Comparison of ENCODE assay signal across 37 cellular contexts in genomic region chr9:35593581-35593980, GRCh38. TPM values are rescaled to one million over a fixed set of nuclear protein-coding genes. Genes with fewer than 3 reads are reported as not detected.
"Had no signal": no experiment of that assay in that cellular context is flagged by ENCODE, and none has a peak within 500 bp of the region (broad histone marks: within the 10 kb centered on the region; RNA-seq: fewer than 3 reads in every experiment).

No MANE protein-coding gene starts in this region.

- H3K27me3 ChIP-seq: adrenal gland, body of pancreas, brain microvascular endothelial cell, breast epithelium had no signal

- H3K4me3 ChIP-seq: adrenal gland, body of pancreas, breast epithelium had no signal

- FAIRE-seq: astrocyte, TTC549 had no signal

- H3K36me3 ChIP-seq: adrenal gland, brain microvascular endothelial cell, breast epithelium had no signal

- H3K27me3 Mint-ChIP-seq: activated B cell treated with CpG ODN at 0.5 μM for 24 hours; activated CD4-positive, alpha-beta memory T cell treated with anti-CD3 and anti-CD28 coated beads for 36 hours; activated CD4-positive, alpha-beta T cell treated with anti-CD3 and anti-CD28 coated beads, Interleukin-2, amount 10 ng/mL, durations not matched to agents 24 days and 14 days; activated CD8-positive, alpha-beta T cell treated with anti-CD3 and anti-CD28 coated beads for 36 hours; activated naive CD8-positive, alpha-beta T cell treated with anti-CD3 and anti-CD28 coated beads for 36 hours; activated T-helper 17 cell treated with anti-CD3 and anti-CD28 coated beads, Interleukin-2, amount 50 U/mL, for 72 hours had no signal

- ATAC-seq: activated CD8-positive, alpha-beta T cell treated with anti-CD3 and anti-CD28 coated beads for 36 hours; activated naive CD4-positive, alpha-beta T cell treated with anti-CD3 and anti-CD28 coated beads, Interleukin-2, amount 50 U/mL, for 72 hours; activated T-cell treated with anti-CD3 and anti-CD28 coated beads, Interleukin-2, amount 50 U/mL, for 4 hours; activated T-cell treated with anti-CD3 and anti-CD28 coated beads, Interleukin-2, amount 50 U/mL, for 72 hours; activated T-helper 17 cell treated with anti-CD3 and anti-CD28 coated beads, Interleukin-2, amount 50 U/mL, for 72 hours; body of pancreas had no signal

- H3K4me1 ChIP-seq: adrenal gland, body of pancreas, breast epithelium had no signal

- H3K4me1 Mint-ChIP-seq: activated CD4-positive, alpha-beta T cell treated with anti-CD3 and anti-CD28 coated beads, Interleukin-2, amount 10 ng/mL, durations not matched to agents 24 days and 14 days; activated naive CD8-positive, alpha-beta T cell treated with anti-CD3 and anti-CD28 coated beads for 36 hours; activated T-helper 17 cell treated with anti-CD3 and anti-CD28 coated beads, Interleukin-2, amount 50 U/mL, for 72 hours had no signal

- H3K27ac Mint-ChIP-seq: activated B cell treated with CpG ODN at 0.5 μM for 24 hours; activated CD4-positive, alpha-beta memory T cell treated with anti-CD3 and anti-CD28 coated beads for 36 hours; activated CD4-positive, alpha-beta T cell treated with anti-CD3 and anti-CD28 coated beads, Interleukin-2, amount 10 ng/mL, durations not matched to agents 24 days and 14 days; activated CD8-positive, alpha-beta T cell treated with anti-CD3 and anti-CD28 coated beads for 36 hours; activated naive CD4-positive, alpha-beta T cell treated with anti-CD3 and anti-CD28 coated beads for 36 hours; activated naive CD4-positive, alpha-beta T cell treated with anti-CD3 and anti-CD28 coated beads, Interleukin-2, amount 50 U/mL, for 72 hours; activated naive CD8-positive, alpha-beta T cell treated with anti-CD3 and anti-CD28 coated beads for 36 hours; activated T-cell treated with anti-CD3 and anti-CD28 coated beads, Interleukin-2, amount 50 U/mL, for 72 hours; activated T-helper 1 cell treated with anti-CD3 and anti-CD28 coated beads, Interleukin-12 subunit alpha, Interleukin-12 subunit beta, Interleukin-2, Interleukin-4 antibody, amounts not matched to agents 30 ng/mL and 10 ng/mL and 1 ng/mL, durations not matched to agents 14 hours and 24 hours and 36 hours; activated T-helper 17 cell treated with anti-CD3 and anti-CD28 coated beads, Interleukin-2, amount 50 U/mL, for 72 hours; T-helper 2 cell treated with Interferon-gamma antibody and Interleukin-4, amounts not matched to agents 5 μg/mL and 100 μg/mL, for 36 hours had no signal

- H3K27ac ChIP-seq: adrenal gland, body of pancreas, brain microvascular endothelial cell, breast epithelium, VCaP had no signal

- H3K4me3 Mint-ChIP-seq: activated B cell treated with CpG ODN at 0.5 μM for 24 hours; activated CD4-positive, alpha-beta memory T cell treated with anti-CD3 and anti-CD28 coated beads for 36 hours; activated CD4-positive, alpha-beta T cell treated with anti-CD3 and anti-CD28 coated beads, Interleukin-2, amount 10 ng/mL, durations not matched to agents 24 days and 14 days; activated CD8-positive, alpha-beta T cell treated with anti-CD3 and anti-CD28 coated beads for 36 hours; activated naive CD4-positive, alpha-beta T cell treated with anti-CD3 and anti-CD28 coated beads for 36 hours; activated naive CD8-positive, alpha-beta T cell treated with anti-CD3 and anti-CD28 coated beads for 36 hours; activated T-cell treated with anti-CD3 and anti-CD28 coated beads, Interleukin-2, amount 50 U/mL, for 4 hours; activated T-cell treated with anti-CD3 and anti-CD28 coated beads, Interleukin-2, amount 50 U/mL, for 72 hours; activated T-helper 1 cell treated with anti-CD3 and anti-CD28 coated beads, Interleukin-12 subunit alpha, Interleukin-12 subunit beta, Interleukin-2, Interleukin-4 antibody, amounts not matched to agents 30 ng/mL and 10 ng/mL and 1 ng/mL, durations not matched to agents 14 hours and 24 hours and 36 hours; activated T-helper 17 cell treated with anti-CD3 and anti-CD28 coated beads, Interleukin-2, amount 50 U/mL, for 72 hours; T-helper 2 cell treated with Interferon-gamma antibody and Interleukin-4, amounts not matched to agents 5 μg/mL and 100 μg/mL, for 36 hours had no signal

- DNase-seq: activated B cell treated with CpG ODN at 0.5 μM for 24 hours; activated CD4-positive, alpha-beta memory T cell treated with anti-CD3 and anti-CD28 coated beads for 36 hours; activated CD4-positive, alpha-beta T cell treated with anti-CD3 and anti-CD28 coated beads for 4 hours; activated CD4-positive, alpha-beta T cell treated with anti-CD3 and anti-CD28 coated beads, Interleukin-2, amount 10 ng/mL, durations not matched to agents 24 days and 14 days; activated CD4-positive, alpha-beta T cell treated with anti-CD3 and anti-CD28 coated beads, Interleukin-2, amount 50 U/mL, for 1 hour; activated CD4-positive, alpha-beta T cell treated with anti-CD3 and anti-CD28 coated beads, Interleukin-2, amount 50 U/mL, for 4 hours; activated CD4-positive, CD25-positive, alpha-beta regulatory T cell treated with anti-CD3 and anti-CD28 coated beads, Interleukin-2, amount 50 U/mL, for 72 hours; activated CD8-positive, alpha-beta memory T cell treated with anti-CD3 and anti-CD28 coated beads, Interleukin-2, amount 50 U/mL, for 4 hours; activated CD8-positive, alpha-beta T cell treated with anti-CD3 and anti-CD28 coated beads for 36 hours; activated effector memory CD4-positive, alpha-beta T cell treated with anti-CD3 and anti-CD28 coated beads, Interleukin-2, amount 50 U/mL, for 16 hours; activated gamma-delta T cell treated with Interleukin-2 at 50 U/mL for 16 hours; activated naive CD4-positive, alpha-beta T cell; activated naive CD4-positive, alpha-beta T cell treated with anti-CD3 and anti-CD28 coated beads for 36 hours; activated naive CD4-positive, alpha-beta T cell treated with anti-CD3 and anti-CD28 coated beads, Interleukin-2, amount 50 U/mL, for 16 hours; activated naive CD8-positive, alpha-beta T cell treated with anti-CD3 and anti-CD28 coated beads for 36 hours; activated T-cell treated with anti-CD3 and anti-CD28 coated beads for 4 hours; activated T-cell treated with anti-CD3 and anti-CD28 coated beads, Interleukin-2, amount 50 U/mL, for 1 hour; activated T-cell treated with anti-CD3 and anti-CD28 coated beads, Interleukin-2, amount 50 U/mL, for 4 hours; activated T-cell treated with anti-CD3 and anti-CD28 coated beads, Interleukin-2, amount 50 U/mL, for 72 hours; adrenal gland; amniotic stem cell; aorta; body of pancreas; brain microvascular endothelial cell; central memory CD4-positive, alpha-beta T cell; T-helper 2 cell; T-helper 9 cell had no signal

RNA-seq across cellular contexts. Expression of gene SIT1, which starts 57.1 kb away (rescaled TPM):
- total RNA-seq: astrocyte, cardiac septum, cerebellum had no signal
